Comparison of ENCODE assay signal across 8 cellular contexts in genomic region chr1:46622341-46622740, GRCh38. TPM values are rescaled to one million over a fixed set of nuclear protein-coding genes. Genes with fewer than 3 reads are reported as not detected.
DNase-seq lines count a peak whose midpoint lies in the region; ATAC-seq and TF ChIP-seq lines count a peak whose summit lies in the region.

No MANE protein-coding gene starts in this region.

- no peak for ATAC-seq in GM19463 (IDR thresholded peaks at IDR 0.05; ENCODE audit: unreplicated experiment)
- ATAC-seq in HG03457 (IDR thresholded peaks at IDR 0.05; ENCODE audit: unreplicated experiment), result no peak

- H3K4me3 ChIP-seq in colonic mucosa (no peak overlapping the region), prostate gland (no peak overlapping the region), coronary artery (no peak overlapping the region)

- H3K36me3 ChIP-seq in colonic mucosa (no peaks in the 10 kb centered on the region), prostate gland (no peaks in the 10 kb centered on the region)

- H3K9me3 ChIP-seq in colonic mucosa, result no peaks in the 10 kb centered on the region
- no peaks in the 10 kb centered on the region for H3K9me3 ChIP-seq in prostate gland

- WGBS in prostate gland, result 34% methylated on average over 3 of the region's 3 CpGs

- H3K9ac ChIP-seq in colonic mucosa (ENCODE audit: low read depth in 2 of 2, low read length in 2 of 2), result peak overlapping the region in 1 of 2 donors; percentile 42

- no peak for DNase-seq in GM10266 (ENCODE audit: extremely low spot score)
- peak; percentile 38 for DNase-seq in NCI-H1694 (lab: John Stamatoyannopoulos, UW)
- peak; percentile 68 for DNase-seq in colonic mucosa
- DNase-seq in prostate gland (ENCODE audit: low spot score), result no peak
- no peak for DNase-seq in coronary artery (ENCODE audit: low spot score)
- DNase-seq in activated naive CD4-positive, alpha-beta T cell (lab: John Stamatoyannopoulos, UW), result no peak

- H3K27ac ChIP-seq in colonic mucosa (no peak overlapping the region), prostate gland (no peak overlapping the region), coronary artery (peak overlapping the region in 1 of 2 donors; percentile 7)

- no peaks in the 10 kb centered on the region for H3K4me1 ChIP-seq in colonic mucosa
- no peaks in the 10 kb centered on the region for H3K4me1 ChIP-seq in prostate gland (replicated peaks)

- no peak for TF ChIP-seq POLR2A in prostate gland (IDR thresholded peaks at IDR 0.05)

- TF ChIP-seq CTCF in GM10266 (IDR thresholded peaks at IDR 0.05; ENCODE audit: control insufficient read depth, insufficient read depth, low read depth, missing control alignments), result peak; percentile 57
- TF ChIP-seq CTCF in colonic mucosa (IDR thresholded peaks at IDR 0.05), result peak; percentile 59
- peak in 3 of 4 experiments; percentile 30 to 60 (median 56) for TF ChIP-seq CTCF in prostate gland (IDR thresholded peaks at IDR 0.05)
- TF ChIP-seq CTCF in coronary artery (IDR thresholded peaks at IDR 0.05), result no peak

- H3K27me3 ChIP-seq in colonic mucosa (no peaks in the 10 kb centered on the region), prostate gland (replicated peaks; ENCODE audit: insufficient read depth) (no peaks in the 10 kb centered on the region)

- intact Hi-C loops in colonic mucosa (cut with DNase I), result loop anchor here (1.0 kb wide), 1 partner anchor 103 kb away; no protein-coding TSS in a partner anchor
- intact Hi-C loops in prostate gland (cut with DNase I), result no loop called here

RNA-seq across cellular contexts. Expression of gene MOB3C, which starts 5.7 kb away (rescaled TPM):
- 10 to 100 TPM; 11.8 to 16.3 TPM for total RNA-seq in colonic mucosa
- total RNA-seq in prostate gland, result 10 to 100 TPM; 19.4 to 19.7 TPM

RNA-seq across cellular contexts. Expression of gene MKNK1, which starts 18.3 kb away (rescaled TPM):
- total RNA-seq in colonic mucosa, result 10 to 100 TPM; 27.0 to 36.8 TPM
- total RNA-seq in prostate gland, result 10 to 100 TPM; 28.1 to 37.8 TPM

RNA-seq across cellular contexts. Expression of gene ATPAF1, which starts 45.8 kb away (rescaled TPM):
- total RNA-seq in colonic mucosa, result 10 to 100 TPM; 55.8 to 66.1 TPM
- total RNA-seq in prostate gland, result 10 to 100 TPM; 52.2 to 71.3 TPM

RNA-seq across cellular contexts. Expression of gene TEX38, which starts 49.3 kb away (rescaled TPM):
- total RNA-seq in colonic mucosa, result not detected
- 10 to 100 TPM in 1 of 2 donors, not detected in 1; 30.6 TPM for total RNA-seq in prostate gland

Comparison
In these comparisons a context has a peak if more than half of its experiments do, and no peak if none do; other contexts are left out.
1. DNase-seq: peak in NCI-H1694 (single experiment) and colonic mucosa (single experiment); none in GM10266 (single experiment), prostate gland (single experiment), coronary artery (single experiment) and activated naive CD4-positive, alpha-beta T cell (0 of 4).